Comparison of ENCODE assay signal across 1 cellular context in the genomic region with DNA sequence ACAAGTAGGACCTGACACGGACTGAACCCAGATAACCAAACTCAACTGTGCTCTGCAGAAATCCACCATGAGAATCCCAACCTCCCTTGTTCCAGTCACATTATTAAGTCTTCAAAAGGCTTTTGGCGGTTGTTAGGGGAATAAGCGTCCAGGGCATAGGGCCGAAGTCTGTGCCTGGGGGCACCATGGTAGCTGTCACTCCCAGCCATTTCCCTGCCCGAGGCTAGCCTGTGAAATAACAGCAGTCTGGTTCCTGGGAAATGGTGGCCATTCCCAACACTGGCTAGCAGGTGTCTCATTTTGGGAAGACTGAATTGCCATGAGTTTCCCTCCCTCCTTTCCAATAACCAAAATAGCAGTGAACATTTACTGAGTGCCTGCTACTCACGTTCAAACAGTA.
TF ChIP-seq lines count a peak whose summit lies in the region.

No MANE protein-coding gene starts in this region.

TF ChIP-seq in HepG2, 621 proteins besides CTCF, POLR2A, EP300 and RAD21 (continued from another document):
- TF ChIP-seq, protein P1, sequence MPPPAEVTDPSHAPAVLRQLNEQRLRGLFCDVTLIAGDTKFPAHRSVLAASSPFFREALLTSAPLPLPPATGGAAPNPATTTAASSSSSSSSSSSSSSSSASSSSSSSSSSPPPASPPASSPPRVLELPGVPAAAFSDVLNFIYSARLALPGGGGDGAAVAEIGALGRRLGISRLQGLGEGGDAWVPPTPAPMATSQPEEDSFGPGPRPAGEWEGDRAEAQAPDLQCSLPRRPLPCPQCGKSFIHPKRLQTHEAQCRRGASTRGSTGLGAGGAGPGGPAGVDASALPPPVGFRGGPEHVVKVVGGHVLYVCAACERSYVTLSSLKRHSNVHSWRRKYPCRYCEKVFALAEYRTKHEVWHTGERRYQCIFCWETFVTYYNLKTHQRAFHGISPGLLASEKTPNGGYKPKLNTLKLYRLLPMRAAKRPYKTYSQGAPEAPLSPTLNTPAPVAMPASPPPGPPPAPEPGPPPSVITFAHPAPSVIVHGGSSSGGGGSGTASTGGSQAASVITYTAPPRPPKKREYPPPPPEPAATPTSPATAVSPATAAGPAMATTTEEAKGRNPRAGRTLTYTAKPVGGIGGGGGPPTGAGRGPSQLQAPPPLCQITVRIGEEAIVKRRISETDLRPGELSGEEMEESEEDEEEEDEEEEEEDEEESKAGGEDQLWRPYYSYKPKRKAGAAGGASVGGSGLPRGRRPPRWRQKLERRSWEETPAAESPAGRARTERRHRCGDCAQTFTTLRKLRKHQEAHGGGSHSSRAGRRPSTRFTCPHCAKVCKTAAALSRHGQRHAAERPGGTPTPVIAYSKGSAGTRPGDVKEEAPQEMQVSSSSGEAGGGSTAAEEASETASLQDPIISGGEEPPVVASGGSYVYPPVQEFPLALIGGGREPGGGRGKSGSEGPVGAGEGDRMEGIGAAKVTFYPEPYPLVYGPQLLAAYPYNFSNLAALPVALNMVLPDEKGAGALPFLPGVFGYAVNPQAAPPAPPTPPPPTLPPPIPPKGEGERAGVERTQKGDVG (CRISPR knock-in tag; IDR thresholded peaks at IDR 0.05; ENCODE audit: borderline replicate concordance): no peak
- TF ChIP-seq, protein P2, sequence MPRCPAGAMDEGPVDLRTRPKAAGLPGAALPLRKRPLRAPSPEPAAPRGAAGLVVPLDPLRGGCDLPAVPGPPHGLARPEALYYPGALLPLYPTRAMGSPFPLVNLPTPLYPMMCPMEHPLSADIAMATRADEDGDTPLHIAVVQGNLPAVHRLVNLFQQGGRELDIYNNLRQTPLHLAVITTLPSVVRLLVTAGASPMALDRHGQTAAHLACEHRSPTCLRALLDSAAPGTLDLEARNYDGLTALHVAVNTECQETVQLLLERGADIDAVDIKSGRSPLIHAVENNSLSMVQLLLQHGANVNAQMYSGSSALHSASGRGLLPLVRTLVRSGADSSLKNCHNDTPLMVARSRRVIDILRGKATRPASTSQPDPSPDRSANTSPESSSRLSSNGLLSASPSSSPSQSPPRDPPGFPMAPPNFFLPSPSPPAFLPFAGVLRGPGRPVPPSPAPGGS (CRISPR knock-in tag; IDR thresholded peaks at IDR 0.05): no peak
- no peak for TF ChIP-seq SMAD9 (CRISPR knock-in tag; IDR thresholded peaks at IDR 0.05)
- TF ChIP-seq ZNF136 (CRISPR knock-in tag; IDR thresholded peaks at IDR 0.05; ENCODE audit: low read depth): no peak
- TF ChIP-seq, protein P3, sequence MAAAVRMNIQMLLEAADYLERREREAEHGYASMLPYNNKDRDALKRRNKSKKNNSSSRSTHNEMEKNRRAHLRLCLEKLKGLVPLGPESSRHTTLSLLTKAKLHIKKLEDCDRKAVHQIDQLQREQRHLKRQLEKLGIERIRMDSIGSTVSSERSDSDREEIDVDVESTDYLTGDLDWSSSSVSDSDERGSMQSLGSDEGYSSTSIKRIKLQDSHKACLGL (CRISPR knock-in tag; IDR thresholded peaks at IDR 0.05): no peak
